14 cellular contexts compared by ENCODE assay signal in the genomic region with DNA sequence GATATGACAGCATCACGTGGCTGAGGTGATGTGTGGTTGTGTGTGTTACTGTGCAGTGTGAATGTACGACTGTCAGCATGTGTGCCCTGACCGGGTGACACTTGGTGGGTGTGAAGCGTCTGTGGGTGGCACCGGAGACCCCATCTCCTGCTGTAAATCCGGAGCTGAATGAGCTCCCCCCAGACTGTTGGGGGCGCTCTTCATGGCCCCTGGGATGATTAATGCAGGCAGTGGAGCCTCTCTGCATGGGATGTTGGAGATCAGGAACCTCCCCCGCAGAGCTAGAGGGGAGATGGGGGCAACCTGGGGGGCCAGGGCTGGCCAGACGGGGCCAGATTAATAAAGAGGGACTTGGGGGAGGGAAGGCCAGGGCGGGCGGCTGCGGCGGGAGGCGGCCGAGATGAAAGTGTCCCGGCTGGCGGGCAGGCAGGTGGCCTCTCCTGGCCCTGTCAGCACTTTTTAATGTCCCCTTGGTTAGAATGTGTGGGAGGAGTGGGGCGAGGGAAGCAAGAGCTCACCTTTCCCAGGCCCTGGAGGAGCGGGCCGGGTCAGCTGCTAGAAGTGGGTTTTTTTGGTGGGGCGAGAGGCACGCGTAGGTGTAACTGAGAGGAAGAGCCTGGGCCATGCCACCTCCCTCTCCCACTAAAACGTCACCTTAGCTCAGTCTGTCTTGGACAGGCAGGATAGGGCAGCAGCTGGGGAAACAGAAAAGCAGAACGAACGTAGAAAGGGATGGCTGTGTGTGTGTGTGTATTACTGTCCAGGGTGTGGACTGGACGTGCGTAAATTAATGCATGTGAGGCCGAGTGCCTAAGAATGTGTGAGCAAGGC. TPM values are rescaled to one million over a fixed set of nuclear protein-coding genes. Genes with fewer than 3 reads are reported as not detected.
A peak's percentile ranks its signal among the peaks of the same experiment; 100 is the strongest.
DNase-seq lines count a peak whose midpoint lies in the region; ATAC-seq and TF ChIP-seq lines count a peak whose summit lies in the region.
"Had no signal": no experiment of that assay in that cellular context is flagged by ENCODE, and none has a peak within 500 bp of the region (broad histone marks: within the 10 kb centered on the region; RNA-seq: fewer than 3 reads in every experiment).

No MANE protein-coding gene starts in this region.

- ATAC-seq in activated CD8-positive, alpha-beta T cell treated with anti-CD3 and anti-CD28 coated beads for 36 hours: peak; percentile 34
- ATAC-seq in activated CD8-positive, alpha-beta T cell treated with anti-CD3 and anti-CD28 coated beads, Interleukin-2, amount 10 ng/mL, durations not matched to agents 7 days and 5 days: no peak
- no peak for ATAC-seq in sciatic nerve
- no peak for ATAC-seq in GM21825 (IDR thresholded peaks at IDR 0.05; ENCODE audit: unreplicated experiment)
- no peak for ATAC-seq in naive thymus-derived CD4-positive, alpha-beta T cell
- no peak for ATAC-seq in GM19023 (IDR thresholded peaks at IDR 0.05; ENCODE audit: unreplicated experiment)

- H3K27me3 ChIP-seq in naive thymus-derived CD4-positive, alpha-beta T cell (ENCODE audit: control insufficient read depth in 2 of 2, insufficient read depth in 2 of 2, low read length in 2 of 2): peaks cover 0 to 16% of the 10 kb centered on the region in 2 donors

- H3K4me3 ChIP-seq in iPS-11a (ENCODE audit: low read depth, low read length): peak overlapping the region; percentile 69
- no peak overlapping the region for H3K4me3 ChIP-seq in naive thymus-derived CD4-positive, alpha-beta T cell (ENCODE audit: low read length)
- H3K4me3 ChIP-seq: esophagus squamous epithelium, SJSA1, skin epidermis had no signal

- H3K4me3 Mint-ChIP-seq in activated CD8-positive, alpha-beta T cell treated with anti-CD3 and anti-CD28 coated beads for 36 hours: no peak overlapping the region
- H3K4me3 Mint-ChIP-seq in activated CD8-positive, alpha-beta T cell treated with anti-CD3 and anti-CD28 coated beads, Interleukin-2, amount 10 ng/mL, durations not matched to agents 7 days and 5 days: no peak overlapping the region
- no peak overlapping the region for H3K4me3 Mint-ChIP-seq in naive thymus-derived CD4-positive, alpha-beta T cell
- H3K4me3 Mint-ChIP-seq: activated CD4-positive, alpha-beta memory T cell treated with anti-CD3 and anti-CD28 coated beads for 36 hours had no signal

- no peaks in the 10 kb centered on the region for H3K36me3 ChIP-seq in naive thymus-derived CD4-positive, alpha-beta T cell (ENCODE audit: control insufficient read depth in 2 of 3, insufficient read depth in 3 of 3, low read length in 3 of 3)
- H3K36me3 ChIP-seq: esophagus squamous epithelium, SJSA1 had no signal

- peaks cover 39% of the 10 kb centered on the region for H3K27me3 Mint-ChIP-seq in activated CD8-positive, alpha-beta T cell treated with anti-CD3 and anti-CD28 coated beads for 36 hours
- peaks cover 14% of the 10 kb centered on the region for H3K27me3 Mint-ChIP-seq in activated CD8-positive, alpha-beta T cell treated with anti-CD3 and anti-CD28 coated beads, Interleukin-2, amount 10 ng/mL, durations not matched to agents 7 days and 5 days (ENCODE audit: low read depth)
- H3K27me3 Mint-ChIP-seq in naive thymus-derived CD4-positive, alpha-beta T cell: peaks cover 0 to 41% (median 20%) of the 10 kb centered on the region in 5 donors

- no peak for TF ChIP-seq CTCF in activated CD8-positive, alpha-beta T cell treated with anti-CD3 and anti-CD28 coated beads for 36 hours (IDR thresholded peaks at IDR 0.05)

- no peaks in the 10 kb centered on the region for H3K4me1 Mint-ChIP-seq in activated CD8-positive, alpha-beta T cell treated with anti-CD3 and anti-CD28 coated beads for 36 hours (ENCODE audit: low read depth)
- H3K4me1 Mint-ChIP-seq in activated CD8-positive, alpha-beta T cell treated with anti-CD3 and anti-CD28 coated beads, Interleukin-2, amount 10 ng/mL, durations not matched to agents 7 days and 5 days (ENCODE audit: low read depth): peaks cover 4% of the 10 kb centered on the region
- no peaks in the 10 kb centered on the region for H3K4me1 Mint-ChIP-seq in naive thymus-derived CD4-positive, alpha-beta T cell

- no peaks in the 10 kb centered on the region for H3K36me3 Mint-ChIP-seq in activated CD8-positive, alpha-beta T cell treated with anti-CD3 and anti-CD28 coated beads for 36 hours (ENCODE audit: low read depth)
- no peaks in the 10 kb centered on the region for H3K36me3 Mint-ChIP-seq in activated CD8-positive, alpha-beta T cell treated with anti-CD3 and anti-CD28 coated beads, Interleukin-2, amount 10 ng/mL, durations not matched to agents 7 days and 5 days (ENCODE audit: low read depth)
- peaks cover 0 to 2% (median 0%) of the 10 kb centered on the region in 5 donors for H3K36me3 Mint-ChIP-seq in naive thymus-derived CD4-positive, alpha-beta T cell
- H3K36me3 Mint-ChIP-seq: activated CD4-positive, alpha-beta memory T cell treated with anti-CD3 and anti-CD28 coated beads for 36 hours had no signal

- H3K9me3 ChIP-seq in naive thymus-derived CD4-positive, alpha-beta T cell (ENCODE audit: control insufficient read depth in 2 of 3, low read length in 3 of 3): no peaks in the 10 kb centered on the region
- H3K9me3 ChIP-seq: esophagus squamous epithelium, SJSA1 had no signal

- DNase-seq in activated CD8-positive, alpha-beta T cell treated with anti-CD3 and anti-CD28 coated beads for 36 hours: peak; percentile 35
- no peak for DNase-seq in activated CD8-positive, alpha-beta T cell treated with anti-CD3 and anti-CD28 coated beads, Interleukin-2, amount 10 ng/mL, durations not matched to agents 7 days and 5 days
- peak; percentile 9 for DNase-seq in RPMI8226
- DNase-seq in sciatic nerve (ENCODE audit: low spot score): peak; percentile 32
- no peak for DNase-seq in naive thymus-derived CD4-positive, alpha-beta T cell
- DNase-seq: activated CD4-positive, alpha-beta memory T cell treated with anti-CD3 and anti-CD28 coated beads for 36 hours; amygdala; esophagus squamous epithelium; NCI-H2107 had no signal

- H3K9me3 Mint-ChIP-seq in activated CD8-positive, alpha-beta T cell treated with anti-CD3 and anti-CD28 coated beads for 36 hours: no peaks in the 10 kb centered on the region
- no peaks in the 10 kb centered on the region for H3K9me3 Mint-ChIP-seq in activated CD8-positive, alpha-beta T cell treated with anti-CD3 and anti-CD28 coated beads, Interleukin-2, amount 10 ng/mL, durations not matched to agents 7 days and 5 days (ENCODE audit: insufficient read depth)
- H3K9me3 Mint-ChIP-seq in naive thymus-derived CD4-positive, alpha-beta T cell: peaks cover 0 to 4% (median 0%) of the 10 kb centered on the region in 11 donors
- H3K9me3 Mint-ChIP-seq: activated CD4-positive, alpha-beta memory T cell treated with anti-CD3 and anti-CD28 coated beads for 36 hours had no signal

- H3K27ac Mint-ChIP-seq in activated CD8-positive, alpha-beta T cell treated with anti-CD3 and anti-CD28 coated beads for 36 hours: no peak overlapping the region
- H3K27ac Mint-ChIP-seq in activated CD8-positive, alpha-beta T cell treated with anti-CD3 and anti-CD28 coated beads, Interleukin-2, amount 10 ng/mL, durations not matched to agents 7 days and 5 days: no peak overlapping the region
- no peak overlapping the region for H3K27ac Mint-ChIP-seq in naive thymus-derived CD4-positive, alpha-beta T cell
- H3K27ac Mint-ChIP-seq: activated CD4-positive, alpha-beta memory T cell treated with anti-CD3 and anti-CD28 coated beads for 36 hours had no signal

- H3K4me1 ChIP-seq in naive thymus-derived CD4-positive, alpha-beta T cell (ENCODE audit: control insufficient read depth in 2 of 2, insufficient read depth in 2 of 2, low read length in 2 of 2): no peaks in the 10 kb centered on the region
- H3K4me1 ChIP-seq: esophagus squamous epithelium, SJSA1 had no signal

- no peak overlapping the region for H3K27ac ChIP-seq in naive thymus-derived CD4-positive, alpha-beta T cell (ENCODE audit: low read depth, low read length)
- H3K27ac ChIP-seq: esophagus squamous epithelium, SJSA1, skin epidermis had no signal

- POLR2A ChIA-PET in activated CD8-positive, alpha-beta T cell treated with anti-CD3 and anti-CD28 coated beads for 36 hours (lab: Charles Lee): interaction anchor here (0.6 kb wide), 1 partner anchor 388 kb away, joined by 3 read pairs; no protein-coding TSS in a partner anchor
- POLR2A ChIA-PET in activated CD8-positive, alpha-beta T cell treated with anti-CD3 and anti-CD28 coated beads, Interleukin-2, amount 10 ng/mL, durations not matched to agents 7 days and 5 days (lab: Charles Lee): interaction anchor here (0.5 kb wide), 1 partner anchor 9 kb away, joined by 3 read pairs; no protein-coding TSS in a partner anchor
- POLR2A ChIA-PET in naive thymus-derived CD4-positive, alpha-beta T cell (lab: Charles Lee): interaction anchor here (0.6 kb wide), 1 partner anchor 61 kb away, joined by 3 read pairs; no protein-coding TSS in a partner anchor

- CTCF ChIA-PET in activated CD8-positive, alpha-beta T cell treated with anti-CD3 and anti-CD28 coated beads for 36 hours (lab: Charles Lee): interaction anchor here (0.6 to 3.3 kb wide), 10 partner anchors 9 to 309 kb away, joined by 3 to 10 read pairs (median 4); no protein-coding TSS in a partner anchor
- CTCF ChIA-PET in activated CD8-positive, alpha-beta T cell treated with anti-CD3 and anti-CD28 coated beads, Interleukin-2, amount 10 ng/mL, durations not matched to agents 7 days and 5 days (lab: Charles Lee): interaction anchor here (0.9 to 1.5 kb wide), 5 partner anchors 9 to 174 kb away, joined by 3 to 4 read pairs (median 3); no protein-coding TSS in a partner anchor
- CTCF ChIA-PET in naive thymus-derived CD4-positive, alpha-beta T cell (lab: Charles Lee): interaction anchor here (0.6 kb wide), 1 partner anchor 51 kb away, joined by 3 read pairs; no protein-coding TSS in a partner anchor

- intact Hi-C loops in activated CD8-positive, alpha-beta T cell treated with anti-CD3 and anti-CD28 coated beads for 36 hours (cut with micrococcal nuclease): no loop called here
- intact Hi-C loops in sciatic nerve (cut with DNase I): loop anchor here (10.0 kb wide), 1 partner anchor 305 kb away; no protein-coding TSS in a partner anchor
- intact Hi-C loops in naive thymus-derived CD4-positive, alpha-beta T cell (cut with micrococcal nuclease): loop anchor here in 1 of 2 donors (10.0 kb wide), 1 partner anchor 105 kb away; no protein-coding TSS in a partner anchor

RNA-seq across cellular contexts. Expression of a gene that starts 34.2 kb away (rescaled TPM):
- 10 to 100 TPM; 35.3 to 36.5 TPM for total RNA-seq in activated CD8-positive, alpha-beta T cell treated with anti-CD3 and anti-CD28 coated beads for 36 hours
- 10 to 100 TPM; 46.5 to 48.1 TPM for total RNA-seq in activated CD8-positive, alpha-beta T cell treated with anti-CD3 and anti-CD28 coated beads, Interleukin-2, amount 10 ng/mL, durations not matched to agents 7 days and 5 days
- total RNA-seq in sciatic nerve: 34.2 TPM
- 10 to 100 TPM; 43.3 to 74.9 (median 54.8) TPM for total RNA-seq in naive thymus-derived CD4-positive, alpha-beta T cell
- polyA plus RNA-seq in naive thymus-derived CD4-positive, alpha-beta T cell: 10 to 100 TPM; 24.0 to 28.8 TPM

RNA-seq across cellular contexts. Expression of a gene that starts 40.2 kb away (rescaled TPM):
- 100 to 1,000 TPM; 365 to 384 TPM for total RNA-seq in activated CD8-positive, alpha-beta T cell treated with anti-CD3 and anti-CD28 coated beads for 36 hours
- total RNA-seq in activated CD8-positive, alpha-beta T cell treated with anti-CD3 and anti-CD28 coated beads, Interleukin-2, amount 10 ng/mL, durations not matched to agents 7 days and 5 days: 100 to 1,000 TPM; 290 to 293 TPM
- 123 TPM for total RNA-seq in sciatic nerve
- total RNA-seq in naive thymus-derived CD4-positive, alpha-beta T cell: 100 to 1,000 TPM; 137 to 304 (median 142) TPM
- 100 to 1,000 TPM; 390 to 554 TPM for polyA plus RNA-seq in naive thymus-derived CD4-positive, alpha-beta T cell

RNA-seq across cellular contexts. Expression of a gene that starts 50.2 kb away (rescaled TPM):
- total RNA-seq in activated CD8-positive, alpha-beta T cell treated with anti-CD3 and anti-CD28 coated beads for 36 hours: 10 to 100 TPM; 34.2 to 40.6 TPM
- total RNA-seq in activated CD8-positive, alpha-beta T cell treated with anti-CD3 and anti-CD28 coated beads, Interleukin-2, amount 10 ng/mL, durations not matched to agents 7 days and 5 days: 100 to 1,000 TPM; 164 to 172 TPM
- 20.6 TPM for total RNA-seq in sciatic nerve
- total RNA-seq in naive thymus-derived CD4-positive, alpha-beta T cell: 100 to 1,000 TPM in 1 of 5 experiments, 10 to 100 TPM in 4; 61.7 to 295 (median 65.1) TPM
- polyA plus RNA-seq in naive thymus-derived CD4-positive, alpha-beta T cell: 1 to 10 TPM; 1.1 to 1.8 TPM

Comparison
In these comparisons a context has a peak if more than half of its experiments do, and no peak if none do; other contexts are left out.
1. DNase-seq: peak in activated CD8-positive, alpha-beta T cell treated with anti-CD3 and anti-CD28 coated beads for 36 hours (single experiment), RPMI8226 (single experiment) and sciatic nerve (single experiment); none in activated CD8-positive, alpha-beta T cell treated with anti-CD3 and anti-CD28 coated beads, Interleukin-2, amount 10 ng/mL, durations not matched to agents 7 days and 5 days (single experiment) and naive thymus-derived CD4-positive, alpha-beta T cell (0 of 9).